In the genomic region with DNA sequence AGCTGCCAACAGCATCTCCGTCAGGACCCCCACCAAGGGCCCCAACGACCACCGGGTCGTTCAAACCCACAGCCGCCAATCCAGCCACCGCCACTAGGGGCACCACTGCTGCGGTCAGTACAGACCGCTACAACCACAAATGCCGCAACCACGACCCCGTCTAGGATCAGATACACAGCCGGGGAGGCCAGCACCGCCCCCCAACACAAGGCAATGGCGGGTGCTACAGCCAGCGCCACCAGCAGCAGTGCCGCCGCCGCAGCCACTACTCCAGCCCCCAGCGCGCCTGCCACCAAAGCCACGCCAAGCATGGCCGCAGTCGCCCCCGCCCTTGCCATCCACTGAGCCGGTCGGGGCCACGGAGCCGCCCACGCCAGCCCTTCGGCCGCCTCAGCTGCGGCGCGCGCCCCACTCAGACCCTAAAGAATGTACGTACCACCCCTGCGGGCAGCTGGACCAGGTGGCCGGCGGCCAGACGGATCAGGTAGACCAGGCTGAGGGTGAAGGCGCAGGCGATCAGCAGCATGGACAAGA, we compare ENCODE assay signal across 8 cellular contexts. TPM values are rescaled to one million over a fixed set of nuclear protein-coding genes. Genes with fewer than 3 reads are reported as not detected.
DNase-seq lines count a peak whose midpoint lies in the region; ATAC-seq and TF ChIP-seq lines count a peak whose summit lies in the region.

No MANE protein-coding gene starts in this region.

- WGBS in gastroesophageal sphincter (ENCODE audit: low coverage in 1 of 2), 2 donors: no CpG with 5 or more reads among the region's 42 CpGs

- peaks cover 27% of the 10 kb centered on the region for H3K36me3 ChIP-seq in HUES48 (ENCODE audit: control insufficient read depth, insufficient read depth, low read length)
- peaks cover 0 to 20% of the 10 kb centered on the region in 2 donors for H3K36me3 ChIP-seq in gastroesophageal sphincter
- no peaks in the 10 kb centered on the region for H3K36me3 ChIP-seq in neutrophil

- H3K9ac ChIP-seq in HUES48 (ENCODE audit: low read depth, low read length): peak overlapping the region; percentile 91

- TF ChIP-seq CTCF in gastroesophageal sphincter (IDR thresholded peaks at IDR 0.05) (peak; percentile 72 to 93 (median 82)), neutrophil (IDR thresholded peaks at IDR 0.05) (peak; percentile 68)

- TF ChIP-seq EP300 in gastroesophageal sphincter (IDR thresholded peaks at IDR 0.05): no peak

- H3K27me3 ChIP-seq in HUES48 (ENCODE audit: control insufficient read depth, insufficient read depth, low read length): no peaks in the 10 kb centered on the region
- H3K27me3 ChIP-seq in gastroesophageal sphincter: no peaks in the 10 kb centered on the region
- no peaks in the 10 kb centered on the region for H3K27me3 ChIP-seq in neutrophil

- TF ChIP-seq POLR2A in gastroesophageal sphincter (IDR thresholded peaks at IDR 0.05): no peak

- H3K27ac ChIP-seq in HUES48 (ENCODE audit: low read depth, low read length) (peak overlapping the region; percentile 95), gastroesophageal sphincter (peak overlapping the region; percentile 84 to 97 (median 96)), neutrophil (peak overlapping the region; percentile 83)

- peaks cover 17% of the 10 kb centered on the region for H3K4me1 ChIP-seq in HUES48 (ENCODE audit: control insufficient read depth, insufficient read depth, low read length)
- peaks cover 0 to 30% (median 0%) of the 10 kb centered on the region in 3 donors for H3K4me1 ChIP-seq in gastroesophageal sphincter
- peaks cover 16 to 18% of the 10 kb centered on the region in 2 experiments for H3K4me1 ChIP-seq in neutrophil (ENCODE audit: control insufficient read depth in 1 of 2, insufficient read depth in 1 of 2, low read depth in 1 of 2, low read length in 1 of 2)

- H3K9me3 ChIP-seq in HUES48 (ENCODE audit: control insufficient read depth, insufficient read depth, low read length): no peaks in the 10 kb centered on the region
- no peaks in the 10 kb centered on the region for H3K9me3 ChIP-seq in gastroesophageal sphincter
- no peaks in the 10 kb centered on the region for H3K9me3 ChIP-seq in neutrophil

- peak; percentile 34 for ATAC-seq in GM21447 (IDR thresholded peaks at IDR 0.05; ENCODE audit: unreplicated experiment)
- peak; percentile 61 for ATAC-seq in gastroesophageal sphincter

- DNase-seq in DMS 273 (lab: John Stamatoyannopoulos, UW; ENCODE audit: unreplicated experiment): peak; percentile 93
- peak; percentile 78 for DNase-seq in RKO (ENCODE audit: low spot score)
- DNase-seq in activated naive CD4-positive, alpha-beta T cell (lab: John Stamatoyannopoulos, UW): peak; percentile 18 to 42 (median 26)
- peak; percentile 71 for DNase-seq in superior temporal gyrus (ENCODE audit: extremely low spot score)

- peak overlapping the region; percentile 91 for H3K4me3 ChIP-seq in HUES48 (ENCODE audit: low read depth, low read length)
- peak overlapping the region; percentile 85 to 92 for H3K4me3 ChIP-seq in gastroesophageal sphincter
- H3K4me3 ChIP-seq in neutrophil (ENCODE audit: low read depth in 1 of 2, low read length in 1 of 2): peak overlapping the region; percentile 73 to 91

RNA-seq across cellular contexts. Expression of a gene that starts 0.5 kb away (rescaled TPM):
- total RNA-seq in gastroesophageal sphincter: 10 to 100 TPM; 27.7 to 48.3 (median 37.9) TPM

RNA-seq across cellular contexts. Expression of a gene that starts 45.1 kb away (rescaled TPM):
- under 1 TPM in 2 of 4 donors, not detected in 2; 0.13 to 0.23 TPM for total RNA-seq in gastroesophageal sphincter

Comparison
In these comparisons a context has a peak if more than half of its experiments do, and no peak if none do; other contexts are left out.
1. Peak in every context shown above with its lines: DNase-seq, ATAC-seq, H3K4me3 ChIP-seq and H3K27ac ChIP-seq.
2. DNase-seq: peak in every context shown above with its lines; median percentile 93 in DMS 273; 78 in RKO; 71 in superior temporal gyrus; 26 in activated naive CD4-positive, alpha-beta T cell.